In the genomic region with DNA sequence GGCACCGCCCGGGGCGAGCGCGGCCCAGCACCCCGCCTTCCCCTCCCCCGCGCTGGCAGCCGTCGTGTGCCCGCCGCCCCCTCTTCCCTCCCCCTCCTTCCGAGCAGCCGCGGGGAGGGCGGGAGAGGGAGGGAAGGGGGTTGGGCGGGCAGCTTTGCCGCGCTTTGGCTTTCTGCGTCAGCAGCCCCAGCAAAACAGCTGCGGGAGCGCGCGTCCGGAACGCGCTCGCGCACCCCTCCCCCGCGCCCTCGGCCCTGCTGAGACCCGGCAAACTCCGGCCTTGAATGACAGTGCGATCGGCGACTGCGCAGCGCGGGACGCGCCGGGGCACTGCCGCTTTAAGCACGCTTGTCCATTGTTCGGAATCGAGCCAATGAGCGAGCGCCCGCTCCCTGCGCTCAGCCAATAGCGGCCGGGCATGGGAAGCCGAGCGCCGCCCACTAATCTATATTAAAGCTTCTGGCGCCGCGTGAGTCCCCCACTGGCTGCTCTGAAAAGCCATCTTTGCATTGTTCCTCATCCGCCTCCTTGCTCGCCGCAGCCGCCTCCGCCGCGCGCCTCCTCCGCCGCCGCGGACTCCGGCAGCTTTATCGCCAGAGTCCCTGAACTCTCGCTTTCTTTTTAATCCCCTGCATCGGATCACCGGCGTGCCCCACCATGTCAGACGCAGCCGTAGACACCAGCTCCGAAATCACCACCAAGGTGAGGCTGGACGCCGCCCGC, we compare ENCODE assay signal across 8 cellular contexts. TPM values are rescaled to one million over a fixed set of nuclear protein-coding genes. Genes with fewer than 3 reads are reported as not detected.
DNase-seq lines count a peak whose midpoint lies in the region; ATAC-seq and TF ChIP-seq lines count a peak whose summit lies in the region.

A gene with protein sequence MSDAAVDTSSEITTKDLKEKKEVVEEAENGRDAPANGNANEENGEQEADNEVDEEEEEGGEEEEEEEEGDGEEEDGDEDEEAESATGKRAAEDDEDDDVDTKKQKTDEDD (plus strand): TSS at position 476 of the 723 bp plus-strand sequence. CDS start 182 bp downstream, at position 658.

- WGBS in right lobe of liver (ENCODE audit: insufficient coverage, low coverage, low lambda C conversion rate, missing lambda C conversion rate): 0% methylated on average over 7 of the region's 83 CpGs

- DNase-seq in CD14-positive monocyte (ENCODE audit: low spot score): peak; percentile 100
- peak; percentile 95 for DNase-seq in NCI-H82 treated with DMSO at 0.1 percent for 48 hours (lab: John Stamatoyannopoulos, UW; ENCODE audit: unreplicated experiment)
- DNase-seq in activated CD4-positive, alpha-beta memory T cell treated with anti-CD3 and anti-CD28 coated beads for 36 hours: peak; percentile 100
- peak; percentile 100 for DNase-seq in dorsolateral prefrontal cortex
- DNase-seq in right lobe of liver: peak; percentile 100
- DNase-seq in stimulated activated CD4-positive, alpha-beta T cell treated with anti-CD3 and anti-CD28 coated beads, Interleukin-4, amount 100 ng/mL, for 4 hours: peak; percentile 99 to 100

- no peaks in the 10 kb centered on the region for H3K9me3 ChIP-seq in right lobe of liver

- no peak for TF ChIP-seq CTCF in CD14-positive monocyte (IDR thresholded peaks at IDR 0.05)
- peak in 21 of 56 donors; percentile 1 to 53 (median 13) for TF ChIP-seq CTCF in dorsolateral prefrontal cortex (IDR thresholded peaks at IDR 0.05 in 54 of 56, conservative IDR thresholded peaks at IDR 0.05 in 2 of 56; ENCODE audit: low read depth in 1 of 56, partially characterized antibody in 56 of 56)
- peak in 1 of 4 donors; percentile 4 for TF ChIP-seq CTCF in right lobe of liver (IDR thresholded peaks at IDR 0.05)

- H3K27ac Mint-ChIP-seq in CD14-positive monocyte: peak within 1 kb of the TSS; percentile 98 to 100 (median 100)
- H3K27ac Mint-ChIP-seq in activated CD4-positive, alpha-beta memory T cell treated with anti-CD3 and anti-CD28 coated beads for 36 hours: peak within 1 kb of the TSS; percentile 100

- intact Hi-C loops in CD14-positive monocyte (cut with micrococcal nuclease) (loop anchor here (5.0 to 10.0 kb wide), 2 partner anchors 74 to 77 kb away; a partner anchor contains a TSS), dorsolateral prefrontal cortex (cut with DNase I) (loop anchor here (1.0 to 5.0 kb wide), 5 partner anchors 24 to 104 kb away; a partner anchor contains a TSS), right lobe of liver (cut with DNase I) (no loop called here)
- intact Hi-C loops in activated CD4-positive, alpha-beta memory T cell treated with anti-CD3 and anti-CD28 coated beads for 36 hours (cut with micrococcal nuclease): loop anchor here (1.0 kb wide), 4 partner anchors 73 to 244 kb away; a partner anchor contains a TSS

- peaks cover 16 to 26% of the 10 kb centered on the region in 2 donors for H3K36me3 Mint-ChIP-seq in CD14-positive monocyte
- peaks cover 45% of the 10 kb centered on the region for H3K36me3 Mint-ChIP-seq in activated CD4-positive, alpha-beta memory T cell treated with anti-CD3 and anti-CD28 coated beads for 36 hours

- H3K4me3 ChIP-seq in dorsolateral prefrontal cortex (peak within 1 kb of the TSS; percentile 81 to 100 (median 97)), right lobe of liver (peak within 1 kb of the TSS; percentile 82 to 97 (median 94))

- CTCF ChIA-PET in activated CD4-positive, alpha-beta memory T cell treated with anti-CD3 and anti-CD28 coated beads for 36 hours (lab: Charles Lee): interaction anchor here (0.7 to 4.7 kb wide), 6 partner anchors 23 to 96 kb away, joined by 4 to 84 read pairs (median 8); a partner anchor contains a TSS

- H3K27me3 ChIP-seq in dorsolateral prefrontal cortex: no peaks in the 10 kb centered on the region
- H3K27me3 ChIP-seq in right lobe of liver: no peaks in the 10 kb centered on the region

- peaks cover 32% of the 10 kb centered on the region for H3K4me1 Mint-ChIP-seq in CD14-positive monocyte
- H3K4me1 Mint-ChIP-seq in activated CD4-positive, alpha-beta memory T cell treated with anti-CD3 and anti-CD28 coated beads for 36 hours (ENCODE audit: low read depth): peaks cover 26% of the 10 kb centered on the region

- peaks cover 0 to 21% (median 10%) of the 10 kb centered on the region in 4 donors for H3K4me1 ChIP-seq in right lobe of liver

- peak within 1 kb of the TSS; percentile 98 to 100 (median 100) for H3K27ac ChIP-seq in dorsolateral prefrontal cortex
- H3K27ac ChIP-seq in right lobe of liver: peak within 1 kb of the TSS; percentile 99 to 100 (median 100)

- H3K4me3 Mint-ChIP-seq in CD14-positive monocyte: peak within 1 kb of the TSS; percentile 99
- H3K4me3 Mint-ChIP-seq in activated CD4-positive, alpha-beta memory T cell treated with anti-CD3 and anti-CD28 coated beads for 36 hours: peak within 1 kb of the TSS; percentile 99

- H3K27me3 Mint-ChIP-seq in CD14-positive monocyte (ENCODE audit: low read depth in 3 of 3): no peaks in the 10 kb centered on the region
- H3K27me3 Mint-ChIP-seq in activated CD4-positive, alpha-beta memory T cell treated with anti-CD3 and anti-CD28 coated beads for 36 hours: peaks cover 3% of the 10 kb centered on the region

- peaks cover 0 to 11% (median 4%) of the 10 kb centered on the region in 4 donors for H3K36me3 ChIP-seq in right lobe of liver

- POLR2A ChIA-PET in activated CD4-positive, alpha-beta memory T cell treated with anti-CD3 and anti-CD28 coated beads for 36 hours (lab: Charles Lee): interaction anchor here (0.7 to 4.9 kb wide), 13 partner anchors 24 to 248 kb away, joined by 3 to 98 read pairs (median 4); a partner anchor contains a TSS

- ATAC-seq in GM19438 (IDR thresholded peaks at IDR 0.05; ENCODE audit: low read depth, unreplicated experiment): peak; percentile 50
- peak; percentile 36 for ATAC-seq in HG03575 (IDR thresholded peaks at IDR 0.05; ENCODE audit: extremely low read depth, insufficient number of reproducible peaks, low FRiP score, unreplicated experiment)
- ATAC-seq in right lobe of liver: peak; percentile 66 to 82 (median 69)

- H3K9me3 Mint-ChIP-seq in CD14-positive monocyte: peaks cover 0 to 2% (median 0%) of the 10 kb centered on the region in 7 donors
- H3K9me3 Mint-ChIP-seq in activated CD4-positive, alpha-beta memory T cell treated with anti-CD3 and anti-CD28 coated beads for 36 hours: no peaks in the 10 kb centered on the region

- TF ChIP-seq POLR2A in right lobe of liver (IDR thresholded peaks at IDR 0.05): peak; percentile 93

RNA-seq across cellular contexts. Expression of the gene that starts here (rescaled TPM):
- polyA plus RNA-seq in CD14-positive monocyte: 1,000 to 10,000 TPM; 1,072 to 1,127 TPM
- 1,000 to 10,000 TPM; 1,763 to 1,778 TPM for total RNA-seq in activated CD4-positive, alpha-beta memory T cell treated with anti-CD3 and anti-CD28 coated beads for 36 hours
- total RNA-seq in dorsolateral prefrontal cortex (1,000 to 10,000 TPM in 1 of 120 experiments, 100 to 1,000 TPM in 119; 326 to 1,103 (median 509) TPM), right lobe of liver (100 to 1,000 TPM; 180 to 373 (median 252) TPM)

Comparison
In these comparisons a context has a peak if more than half of its experiments do, and no peak if none do; other contexts are left out.
1. Peak in every context shown above with its lines: DNase-seq, ATAC-seq, H3K4me3 ChIP-seq and H3K27ac ChIP-seq.
2. intact Hi-C loops: an anchor here in CD14-positive monocyte (5.0 to 10.0 kb wide), activated CD4-positive, alpha-beta memory T cell treated with anti-CD3 and anti-CD28 coated beads for 36 hours (1.0 kb wide) and dorsolateral prefrontal cortex (1.0 to 5.0 kb wide); none called in right lobe of liver.